In genomic region chr5:113376640-113377039, GRCh38 we compare ENCODE assay signal across 35 cellular contexts. TPM values are rescaled to one million over a fixed set of nuclear protein-coding genes. Genes with fewer than 3 reads are reported as not detected.
"Had no signal": no experiment of that assay in that cellular context is flagged by ENCODE, and none has a peak within 500 bp of the region (broad histone marks: within the 10 kb centered on the region; RNA-seq: fewer than 3 reads in every experiment).

No MANE protein-coding gene starts in this region.

- H3K36me3 ChIP-seq: gastrocnemius medialis, lower lobe of right lung, right atrium auricular region, stomach, thyroid gland, upper lobe of left lung, vagina had no signal

- H3K36me3 Mint-ChIP-seq: natural killer cell; stimulated activated memory B cell treated with anti-CD40 and anti-IgM and Interleukin-4, amounts not matched to agents 10 μg/mL and 1 μg/mL and 100 μg/mL, for 72 hours had no signal

- DNase-seq: activated CD4-positive, alpha-beta T cell treated with anti-CD3 and anti-CD28 coated beads for 48 hours; activated CD4-positive, alpha-beta T cell treated with anti-CD3 and anti-CD28 coated beads, Interleukin-2, amount 50 U/mL, for 48 hours; activated CD8-positive, alpha-beta memory T cell treated with anti-CD3 and anti-CD28 coated beads for 24 hours; activated effector memory CD4-positive, alpha-beta T cell treated with anti-CD3 and anti-CD28 coated beads, Interleukin-2, amount 50 U/mL, for 16 hours; activated naive CD4-positive, alpha-beta T cell treated with anti-CD3 and anti-CD28 coated beads, Interleukin-2, amount 50 U/mL, for 16 hours; activated naive CD8-positive, alpha-beta T cell treated with anti-CD3 and anti-CD28 coated beads, Interleukin-2, amount 50 U/mL, for 24 hours; activated T-cell treated with anti-CD3 and anti-CD28 coated beads, Interleukin-2, amount 50 U/mL, for 1 hour; amygdala; central memory CD4-positive, alpha-beta T cell; gastrocnemius medialis; glutamatergic neuron; hippocampal formation; kidney glomerular epithelial cell; lower lobe of right lung; mesenchymal stem cell; natural killer cell; stimulated activated CD4-positive, alpha-beta T cell treated with anti-CD3 and anti-CD28 coated beads, Interleukin-1b, Interleukin-23, amount 100 ng/mL, for 48 hours; stimulated activated CD4-positive, alpha-beta T cell treated with anti-CD3 and anti-CD28 coated beads, Interleukin-4, amount 100 ng/mL, for 4 hours; stimulated activated CD8-positive, alpha-beta memory T cell treated with anti-CD3 and anti-CD28 coated beads, Interleukin-4, amount 100 ng/mL, for 48 hours; stomach; thyroid gland; upper lobe of left lung had no signal

- H3K4me1 ChIP-seq: lower lobe of right lung, thyroid gland had no signal

- H3K9me3 ChIP-seq: gastrocnemius medialis, lower lobe of right lung, right atrium auricular region, stomach, thyroid gland, upper lobe of left lung, vagina had no signal

- H3K4me3 ChIP-seq: gastrocnemius medialis, lower lobe of right lung, right atrium auricular region, smooth muscle cell, stomach, thyroid gland, upper lobe of left lung, vagina had no signal

- H3K27ac Mint-ChIP-seq: activated naive CD8-positive, alpha-beta T cell treated with anti-CD3 and anti-CD28 coated beads, Interleukin-2, amount 50 U/mL, for 24 hours; activated T-helper 1 cell treated with anti-CD3 and anti-CD28 coated beads, Interleukin-12 subunit alpha, Interleukin-12 subunit beta, Interleukin-2, Interleukin-4 antibody, amounts not matched to agents 30 ng/mL and 10 ng/mL and 1 ng/mL, durations not matched to agents 14 hours and 24 hours and 36 hours; dendritic cell treated with granulocyte-macrophage colony-stimulating factor and Interleukin-4, amounts not matched to agents 40 ng/mL and 50 ng/mL, for 4 days; stimulated activated memory B cell treated with anti-CD40 and anti-IgM and Interleukin-4, amounts not matched to agents 10 μg/mL and 1 μg/mL and 100 μg/mL, for 72 hours had no signal

- H3K9me3 Mint-ChIP-seq: activated naive CD8-positive, alpha-beta T cell treated with anti-CD3 and anti-CD28 coated beads, Interleukin-2, amount 50 U/mL, for 24 hours; activated T-helper 1 cell treated with anti-CD3 and anti-CD28 coated beads, Interleukin-12 subunit alpha, Interleukin-12 subunit beta, Interleukin-2, Interleukin-4 antibody, amounts not matched to agents 30 ng/mL and 10 ng/mL and 1 ng/mL, durations not matched to agents 14 hours and 24 hours and 36 hours; dendritic cell treated with granulocyte-macrophage colony-stimulating factor and Interleukin-4, amounts not matched to agents 40 ng/mL and 50 ng/mL, for 4 days; natural killer cell; stimulated activated memory B cell treated with anti-CD40 and anti-IgM and Interleukin-4, amounts not matched to agents 10 μg/mL and 1 μg/mL and 100 μg/mL, for 72 hours had no signal

- H3K4me3 Mint-ChIP-seq: activated naive CD8-positive, alpha-beta T cell treated with anti-CD3 and anti-CD28 coated beads, Interleukin-2, amount 50 U/mL, for 24 hours; activated T-helper 1 cell treated with anti-CD3 and anti-CD28 coated beads, Interleukin-12 subunit alpha, Interleukin-12 subunit beta, Interleukin-2, Interleukin-4 antibody, amounts not matched to agents 30 ng/mL and 10 ng/mL and 1 ng/mL, durations not matched to agents 14 hours and 24 hours and 36 hours; dendritic cell treated with granulocyte-macrophage colony-stimulating factor and Interleukin-4, amounts not matched to agents 40 ng/mL and 50 ng/mL, for 4 days; natural killer cell; stimulated activated memory B cell treated with anti-CD40 and anti-IgM and Interleukin-4, amounts not matched to agents 10 μg/mL and 1 μg/mL and 100 μg/mL, for 72 hours had no signal

- ATAC-seq: activated CD4-positive, CD25-positive, alpha-beta regulatory T cell treated with anti-CD3 and anti-CD28 coated beads, Interleukin-2, amount 50 U/mL, for 24 hours; activated naive CD8-positive, alpha-beta T cell treated with anti-CD3 and anti-CD28 coated beads, Interleukin-2, amount 50 U/mL, for 24 hours; gastrocnemius medialis; left lobe of liver; lower lobe of right lung; natural killer cell; stimulated activated memory B cell treated with anti-CD40 and anti-IgM and Interleukin-4, amounts not matched to agents 10 μg/mL and 1 μg/mL and 100 μg/mL, for 72 hours had no signal

- H3K27me3 ChIP-seq: gastrocnemius medialis, right atrium auricular region, stomach, thyroid gland, upper lobe of left lung, vagina had no signal

- H3K27ac ChIP-seq: gastrocnemius medialis, lower lobe of right lung, right atrium auricular region, stomach, thyroid gland, upper lobe of left lung, vagina, VCaP had no signal

RNA-seq across cellular contexts. Expression of gene TSSK1B, which starts 58.1 kb away (rescaled TPM):
- total RNA-seq: activated T-helper 1 cell treated with anti-CD3 and anti-CD28 coated beads, Interleukin-12 subunit alpha, Interleukin-12 subunit beta, Interleukin-2, Interleukin-4 antibody, amounts not matched to agents 30 ng/mL and 10 ng/mL and 1 ng/mL, durations not matched to agents 14 hours and 24 hours and 36 hours; epithelial cell of proximal tubule; gastrocnemius medialis; left lobe of liver; lower lobe of right lung; natural killer cell; omental fat pad; pulmonary artery endothelial cell; right atrium auricular region; T-helper 1 cell treated with Interleukin-12 subunit alpha and Interleukin-12 subunit beta and Interleukin-4 antibody, amounts not matched to agents 30 ng/mL and 1 ng/mL, for 36 hours had no signal
